Comparison of ENCODE assay signal across 8 cellular contexts in the genomic region with DNA sequence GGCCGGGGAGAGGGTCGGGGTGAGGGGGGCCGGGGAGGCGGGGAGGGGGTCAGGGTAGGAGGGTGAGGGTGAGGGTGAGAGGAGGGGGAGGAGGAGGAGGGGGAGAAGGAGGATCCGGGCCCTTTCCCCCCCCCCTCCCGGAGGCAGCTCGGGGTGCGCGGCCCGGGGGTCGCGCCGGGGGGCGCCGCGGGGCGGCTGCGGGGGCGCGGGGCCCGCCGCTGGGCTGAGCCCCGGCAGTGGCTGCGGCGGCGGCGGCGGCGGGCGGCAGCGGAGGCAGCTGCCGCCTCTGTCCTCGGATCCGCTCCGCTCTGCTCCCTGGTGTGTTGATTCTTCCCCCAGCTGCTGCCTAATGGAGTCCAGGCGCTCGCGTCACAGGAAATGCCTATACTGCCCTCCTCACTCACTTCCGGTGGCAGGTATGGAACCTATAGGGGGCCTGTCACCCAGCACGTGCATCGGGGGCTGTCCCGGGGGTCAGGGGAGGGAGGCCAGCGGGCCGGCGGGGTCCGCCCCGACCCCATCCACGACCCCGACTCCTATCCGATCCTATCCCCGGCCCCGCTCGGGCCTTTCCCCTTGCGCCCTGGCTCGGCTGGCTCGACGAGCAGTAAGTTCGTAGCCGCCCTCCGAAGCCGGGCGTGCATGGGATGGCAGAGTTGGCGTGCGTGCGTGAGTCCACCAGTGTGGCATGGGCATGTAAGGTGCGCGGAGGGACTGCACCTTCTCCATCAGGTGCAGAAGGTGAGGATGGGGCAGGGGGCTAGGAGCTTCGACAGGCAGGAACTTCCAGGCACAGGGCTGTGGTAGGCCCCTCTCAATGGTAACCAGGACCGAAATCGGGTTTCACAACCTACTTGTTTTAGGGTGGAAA. TPM values are rescaled to one million over a fixed set of nuclear protein-coding genes. Genes with fewer than 3 reads are reported as not detected.
DNase-seq lines count a peak whose midpoint lies in the region; ATAC-seq and TF ChIP-seq lines count a peak whose summit lies in the region.

A gene (minus strand): TSS at position 351 of the 871 bp plus-strand sequence.

- peak within 1 kb of the TSS; percentile 98 for H3K4me2 ChIP-seq in KMS-11

- peaks cover 67% of the 10 kb centered on the region for H3K79me2 ChIP-seq in KMS-11 (ENCODE audit: insufficient read depth, low read depth)

- H3K4me3 Mint-ChIP-seq in naive thymus-derived CD8-positive, alpha-beta T cell, result peak within 1 kb of the TSS; percentile 80 to 99 (median 96)

- H3K27ac ChIP-seq in KMS-11, result peak within 1 kb of the TSS; percentile 74
- peak within 1 kb of the TSS; percentile 88 for H3K27ac ChIP-seq in RWPE1

- H3K36me3 ChIP-seq in KMS-11 (ENCODE audit: insufficient read depth), result 0 out of 2 replicates have a peak, but pooled peaks cover 3% of the 10 kb centered on the region

- H3K27me3 ChIP-seq in KMS-11 (ENCODE audit: insufficient read depth, low read depth), result no peaks in the 10 kb centered on the region

- POLR2A ChIA-PET in RWPE1 (lab: Yijun Ruan, JAX; ENCODE audit: low non-redundant PET), result interaction anchor here (0.5 to 2.3 kb wide), 5 partner anchors 17 to 1009 kb away, joined by 3 to 10 read pairs (median 3); no protein-coding TSS in a partner anchor
- POLR2A ChIA-PET in naive thymus-derived CD8-positive, alpha-beta T cell (lab: Charles Lee), result interaction anchor here (0.6 to 2.2 kb wide), 16 partner anchors 9 to 1722 kb away, joined by 3 to 11 read pairs (median 4); a partner anchor contains a TSS

- H3K9ac ChIP-seq in KMS-11, result peak within 1 kb of the TSS; percentile 92

- TF ChIP-seq CTCF in KMS-11 (conservative IDR thresholded peaks at IDR 0.05; ENCODE audit: low read depth, low read length) (no peak), RWPE1 (conservative IDR thresholded peaks at IDR 0.05; ENCODE audit: low read depth) (no peak), fibroblast of mammary gland (conservative IDR thresholded peaks at IDR 0.05; ENCODE audit: control insufficient read depth, insufficient read depth, low read depth, low read length) (no peak)

- H2AFZ ChIP-seq in KMS-11 (ENCODE audit: low read depth), result peak within 1 kb of the TSS; percentile 82

- peaks cover 50% of the 10 kb centered on the region for H3K4me1 ChIP-seq in KMS-11 (ENCODE audit: low read depth, poor library complexity, severe bottlenecking)

- DNase-seq in EH (ENCODE audit: low read depth) (peak; percentile 84), RWPE1 (ENCODE audit: low spot score) (peak; percentile 86), fibroblast of mammary gland (ENCODE audit: low read depth) (peak; percentile 71)
- DNase-seq in activated T-helper 1 cell treated with anti-CD3 and anti-CD28 coated beads, Interleukin-2, amount 50 U/mL, for 16 hours (ENCODE audit: low read depth in 1 of 2, low spot score in 1 of 2), result peak; percentile 61 to 74
- peak; percentile 65 to 94 (median 85) for DNase-seq in naive thymus-derived CD8-positive, alpha-beta T cell
- peak; percentile 78 to 89 (median 82) for DNase-seq in stimulated activated naive CD4-positive, alpha-beta T cell (lab: John Stamatoyannopoulos, UW)

- CTCF ChIA-PET in RWPE1 (lab: Yijun Ruan, JAX), result interaction anchor here (0.6 to 1.9 kb wide), 2 partner anchors 23 to 40 kb away, joined by 4 to 10 read pairs; no protein-coding TSS in a partner anchor

- H3K9me3 Mint-ChIP-seq in naive thymus-derived CD8-positive, alpha-beta T cell, result no peaks in the 10 kb centered on the region

- peaks cover 2% of the 10 kb centered on the region; the same call in 1 of the 2 replicates for H4K20me1 ChIP-seq in KMS-11 (ENCODE audit: insufficient read depth)

- H3K4me3 ChIP-seq in KMS-11 (IDR thresholded peaks at IDR 0.05; ENCODE audit: insufficient read depth, low read depth, low read length) (peak within 1 kb of the TSS; percentile 87), fibroblast of mammary gland (ENCODE audit: control insufficient read depth, low read depth, low read length) (peak within 1 kb of the TSS; percentile 70)

- peaks cover 0 to 15% (median 0%) of the 10 kb centered on the region in 3 donors for H3K36me3 Mint-ChIP-seq in naive thymus-derived CD8-positive, alpha-beta T cell

- peak within 1 kb of the TSS; percentile 80 to 99 (median 97) for H3K27ac Mint-ChIP-seq in naive thymus-derived CD8-positive, alpha-beta T cell

- no peaks in the 10 kb centered on the region for H3K27me3 Mint-ChIP-seq in naive thymus-derived CD8-positive, alpha-beta T cell

- H3K4me1 Mint-ChIP-seq in naive thymus-derived CD8-positive, alpha-beta T cell, result peaks cover 18 to 58% (median 55%) of the 10 kb centered on the region in 4 donors

- peak; percentile 85 for ATAC-seq in GM21786 (IDR thresholded peaks at IDR 0.05; ENCODE audit: unreplicated experiment)
- ATAC-seq in naive thymus-derived CD8-positive, alpha-beta T cell, result peak; percentile 85 to 88

RNA-seq across cellular contexts. Expression of the gene that starts here (rescaled TPM):
- 100 to 1,000 TPM; 119 to 121 TPM for total RNA-seq in naive thymus-derived CD8-positive, alpha-beta T cell
- 1 to 10 TPM; 2.7 to 3.8 (median 2.8) TPM for polyA plus RNA-seq in naive thymus-derived CD8-positive, alpha-beta T cell

Comparison
In these comparisons a context has a peak if more than half of its experiments do, and no peak if none do; other contexts are left out.
1. Peak in every context shown above with its lines: DNase-seq, ATAC-seq, H3K4me3 ChIP-seq and H3K27ac ChIP-seq.